Comparison of ENCODE assay signal across 8 cellular contexts in genomic region chr18:79964330-79965118, GRCh38. TPM values are rescaled to one million over a fixed set of nuclear protein-coding genes. Genes with fewer than 3 reads are reported as not detected.
DNase-seq lines count a peak whose midpoint lies in the region; ATAC-seq and TF ChIP-seq lines count a peak whose summit lies in the region.

TSS of gene HSBP1L1 (plus strand) at chr18:79964643. CDS start at chr18:79964736, 93 bp downstream.

- H3K9ac ChIP-seq in iPS-18a (ENCODE audit: low read length) = no peak within 1 kb of the TSS

- H3K36me3 ChIP-seq in body of pancreas (replicated peaks in 1 of 2; ENCODE audit: insufficient read depth in 1 of 2, low read depth in 2 of 2) (peaks cover 0 to 3% of the 10 kb centered on the region in 2 donors), iPS-18a (ENCODE audit: control insufficient read depth, low read depth, low read length) (no peaks in the 10 kb centered on the region)

- DNase-seq in D341Med (ENCODE audit: low spot score) = peak; percentile 93
- DNase-seq in HL-60 (ENCODE audit: low read depth in 1 of 2, low spot score in 1 of 2) = peak in 1 of 2 experiments; percentile 63
- peak; percentile 82 to 87 (median 84) for DNase-seq in body of pancreas
- no peak for DNase-seq in amniotic stem cell (lab: John Stamatoyannopoulos, UW)

- intact Hi-C loops in body of pancreas (cut with DNase I) = no loop called here

- 1 to 10% methylated on average over 2 to 68 of the region's 73 CpGs for WGBS in body of pancreas, 2 donors

- H3K9me3 ChIP-seq in body of pancreas = no peaks in the 10 kb centered on the region
- H3K9me3 ChIP-seq in iPS-18a (ENCODE audit: control insufficient read depth, low read depth, low read length) = no peaks in the 10 kb centered on the region

- H3K4me1 Mint-ChIP-seq in T-helper 1 cell treated with Interleukin-12 subunit alpha and Interleukin-12 subunit beta and Interleukin-4 antibody, amounts not matched to agents 30 μg/mL and 1 μg/mL, for 36 hours (ENCODE audit: low read depth) = peaks cover 27% of the 10 kb centered on the region

- H3K27ac Mint-ChIP-seq in T-helper 1 cell treated with Interleukin-12 subunit alpha and Interleukin-12 subunit beta and Interleukin-4 antibody, amounts not matched to agents 30 μg/mL and 1 μg/mL, for 36 hours = peak within 1 kb of the TSS; percentile 74

- ATAC-seq in GM19463 (IDR thresholded peaks at IDR 0.05; ENCODE audit: unreplicated experiment) (peak; percentile 52), body of pancreas (peak; percentile 94)

- H3K9me3 Mint-ChIP-seq in T-helper 1 cell treated with Interleukin-12 subunit alpha and Interleukin-12 subunit beta and Interleukin-4 antibody, amounts not matched to agents 30 μg/mL and 1 μg/mL, for 36 hours = no peaks in the 10 kb centered on the region

- no peaks in the 10 kb centered on the region for H3K36me3 Mint-ChIP-seq in T-helper 1 cell treated with Interleukin-12 subunit alpha and Interleukin-12 subunit beta and Interleukin-4 antibody, amounts not matched to agents 30 μg/mL and 1 μg/mL, for 36 hours (ENCODE audit: low read depth)

- peak; percentile 34 to 45 (median 39) for TF ChIP-seq POLR2A in body of pancreas (IDR thresholded peaks at IDR 0.05)

- H3K27me3 ChIP-seq in HL-60 (ENCODE audit: insufficient read depth, poor library complexity, severe bottlenecking) (no peaks in the 10 kb centered on the region), body of pancreas (no peaks in the 10 kb centered on the region), iPS-18a (ENCODE audit: control insufficient read depth, insufficient read depth, low read length) (peaks cover 62% of the 10 kb centered on the region)

- peaks cover 4% of the 10 kb centered on the region for H3K27me3 Mint-ChIP-seq in T-helper 1 cell treated with Interleukin-12 subunit alpha and Interleukin-12 subunit beta and Interleukin-4 antibody, amounts not matched to agents 30 μg/mL and 1 μg/mL, for 36 hours (ENCODE audit: low read depth)

- peak within 1 kb of the TSS; percentile 81 for H3K4me3 Mint-ChIP-seq in T-helper 1 cell treated with Interleukin-12 subunit alpha and Interleukin-12 subunit beta and Interleukin-4 antibody, amounts not matched to agents 30 μg/mL and 1 μg/mL, for 36 hours

- H3K4me3 ChIP-seq in HL-60 (replicated peaks; ENCODE audit: insufficient read depth, low read length) = peak within 1 kb of the TSS; percentile 48
- H3K4me3 ChIP-seq in body of pancreas = peak within 1 kb of the TSS; percentile 37 to 53
- peak within 1 kb of the TSS; percentile 30 for H3K4me3 ChIP-seq in iPS-18a (ENCODE audit: low read length)
- peak within 1 kb of the TSS; percentile 41 to 70 (median 55) for H3K4me3 ChIP-seq in skin epidermis

- H3K4me1 ChIP-seq in body of pancreas (peaks cover 19% of the 10 kb centered on the region), iPS-18a (ENCODE audit: control insufficient read depth, low read depth, low read length) (peaks cover 13% of the 10 kb centered on the region)

- peak within 1 kb of the TSS; percentile 44 for H3K27ac ChIP-seq in HL-60 (replicated peaks)
- peak within 1 kb of the TSS; percentile 74 to 92 (median 92) for H3K27ac ChIP-seq in body of pancreas
- H3K27ac ChIP-seq in iPS-18a (ENCODE audit: low read length) = no peak within 1 kb of the TSS
- peak within 1 kb of the TSS; percentile 57 to 96 (median 88) for H3K27ac ChIP-seq in skin epidermis

- no peak for TF ChIP-seq CTCF in HL-60 (IDR thresholded peaks at IDR 0.05; ENCODE audit: insufficient read depth, low read length)
- TF ChIP-seq CTCF in body of pancreas (IDR thresholded peaks at IDR 0.05) = peak in 6 of 7 experiments; percentile 11 to 64 (median 30)

RNA-seq across cellular contexts. Expression of gene HSBP1L1, which starts in this region (rescaled TPM):
- total RNA-seq in body of pancreas = 10 to 100 TPM; 14.8 to 22.1 TPM
